Comparison of ENCODE assay signal across 8 cellular contexts in genomic region chr22:36977401-36977861, GRCh38. TPM values are rescaled to one million over a fixed set of nuclear protein-coding genes. Genes with fewer than 3 reads are reported as not detected.
A peak's percentile ranks its signal among the peaks of the same experiment; 100 is the strongest.
DNase-seq lines count a peak whose midpoint lies in the region; ATAC-seq and TF ChIP-seq lines count a peak whose summit lies in the region.

No MANE protein-coding gene starts in this region.

- no peaks in the 10 kb centered on the region for H3K27me3 ChIP-seq in thoracic aorta (replicated peaks; ENCODE audit: insufficient read depth)

- H3K4me1 Mint-ChIP-seq in osteocyte (ENCODE audit: unreplicated experiment) = peaks cover 9% of the 10 kb centered on the region

- peak overlapping the region; percentile 66 for H3K27ac Mint-ChIP-seq in osteocyte (ENCODE audit: unreplicated experiment)

- peak overlapping the region; percentile 77 for H3K4me3 Mint-ChIP-seq in osteocyte (ENCODE audit: unreplicated experiment)

- H3K27me3 Mint-ChIP-seq in osteocyte (ENCODE audit: unreplicated experiment) = peaks cover 35% of the 10 kb centered on the region

- peak; percentile 50 for ATAC-seq in GM18867 (IDR thresholded peaks at IDR 0.05; ENCODE audit: unreplicated experiment)
- no peak for ATAC-seq in thoracic aorta (ENCODE audit: insufficient number of reproducible peaks, low FRiP score, low read depth)
- no peak for ATAC-seq in GM18520 (IDR thresholded peaks at IDR 0.05; ENCODE audit: unreplicated experiment)

- no peaks in the 10 kb centered on the region for H3K9me3 ChIP-seq in thoracic aorta

- H3K36me3 Mint-ChIP-seq in osteocyte (ENCODE audit: unreplicated experiment) = no peaks in the 10 kb centered on the region

- no peaks in the 10 kb centered on the region for H3K9me3 Mint-ChIP-seq in osteocyte (ENCODE audit: unreplicated experiment)

- H3K4me3 ChIP-seq in AG04449 (ENCODE audit: low read depth, low read length) = peak overlapping the region; percentile 51
- peak overlapping the region; percentile 42 for H3K4me3 ChIP-seq in fibroblast of pulmonary artery (replicated peaks; ENCODE audit: low read depth, low read length)
- H3K4me3 ChIP-seq in thoracic aorta = peak overlapping the region; percentile 75

- DNase-seq in AG04449 (ENCODE audit: low read depth, low spot score) = no peak
- DNase-seq in NCI-H524 treated with DMSO at 0.1 percent for 48 hours (lab: John Stamatoyannopoulos, UW) = peak; percentile 3
- peak; percentile 79 for DNase-seq in activated T-cell treated with anti-CD3 and anti-CD28 coated beads for 48 hours (ENCODE audit: low read depth)
- no peak for DNase-seq in fibroblast of pulmonary artery (ENCODE audit: low read depth)
- DNase-seq in osteocyte (ENCODE audit: extremely low spot score, unreplicated experiment) = no peak
- no peak for DNase-seq in thoracic aorta (ENCODE audit: low spot score)

- H3K27ac ChIP-seq in thoracic aorta = no peak overlapping the region

- CTCF ChIA-PET in AG04449 (lab: Yijun Ruan, JAX) = interaction anchor here (0.6 to 9.4 kb wide), 41 partner anchors 10 to 466 kb away, joined by 3 to 106 read pairs (median 4); partner anchors contain the start of genes IFT27, MPST, NCF4 and TST

- no peaks in the 10 kb centered on the region for H3K36me3 ChIP-seq in thoracic aorta

- peaks cover 4 to 5% of the 10 kb centered on the region in 2 donors for H3K4me1 ChIP-seq in thoracic aorta (ENCODE audit: control insufficient read depth in 1 of 2, low read depth in 2 of 2)

- TF ChIP-seq CTCF in AG04449 (IDR thresholded peaks at IDR 0.05; ENCODE audit: insufficient read depth, low read length, missing control alignments) = peak; percentile 39
- TF ChIP-seq CTCF in fibroblast of pulmonary artery (IDR thresholded peaks at IDR 0.05; ENCODE audit: low read length, missing control alignments) = peak; percentile 34
- peak; percentile 37 for TF ChIP-seq CTCF in osteocyte (IDR thresholded peaks at IDR 0.05)
- no peak for TF ChIP-seq CTCF in thoracic aorta (IDR thresholded peaks at IDR 0.05)

- POLR2A ChIA-PET in AG04449 (lab: Yijun Ruan, JAX) = no interaction called here

RNA-seq across cellular contexts. Expression of gene TST, which starts 41.8 kb away (rescaled TPM):
- total RNA-seq in osteocyte = 20.5 and 21.1 TPM in 2 replicates
- 10 to 100 TPM in 1 of 2 donors, 1 to 10 TPM in 1; 8.5 to 26.9 TPM for total RNA-seq in thoracic aorta

RNA-seq across cellular contexts. Expression of gene MPST, which starts 42.1 kb away (rescaled TPM):
- total RNA-seq in osteocyte (57.4 and 65.1 TPM in 2 replicates), thoracic aorta (100 to 1,000 TPM in 1 of 2 donors, 10 to 100 TPM in 1; 70.1 to 108 TPM)

Comparison
In these comparisons a context has a peak if more than half of its experiments do, and no peak if none do; other contexts are left out.
1. DNase-seq: peak in NCI-H524 treated with DMSO at 0.1 percent for 48 hours (single experiment) and activated T-cell treated with anti-CD3 and anti-CD28 coated beads for 48 hours (single experiment); none in AG04449 (single experiment), fibroblast of pulmonary artery (single experiment), osteocyte (single experiment) and thoracic aorta (single experiment).
2. Peak in every context shown above with its lines, with median percentiles within 50 percentile points of each other: H3K4me3 ChIP-seq.